ENCODE assay signal across 8 cellular contexts in the genomic region with DNA sequence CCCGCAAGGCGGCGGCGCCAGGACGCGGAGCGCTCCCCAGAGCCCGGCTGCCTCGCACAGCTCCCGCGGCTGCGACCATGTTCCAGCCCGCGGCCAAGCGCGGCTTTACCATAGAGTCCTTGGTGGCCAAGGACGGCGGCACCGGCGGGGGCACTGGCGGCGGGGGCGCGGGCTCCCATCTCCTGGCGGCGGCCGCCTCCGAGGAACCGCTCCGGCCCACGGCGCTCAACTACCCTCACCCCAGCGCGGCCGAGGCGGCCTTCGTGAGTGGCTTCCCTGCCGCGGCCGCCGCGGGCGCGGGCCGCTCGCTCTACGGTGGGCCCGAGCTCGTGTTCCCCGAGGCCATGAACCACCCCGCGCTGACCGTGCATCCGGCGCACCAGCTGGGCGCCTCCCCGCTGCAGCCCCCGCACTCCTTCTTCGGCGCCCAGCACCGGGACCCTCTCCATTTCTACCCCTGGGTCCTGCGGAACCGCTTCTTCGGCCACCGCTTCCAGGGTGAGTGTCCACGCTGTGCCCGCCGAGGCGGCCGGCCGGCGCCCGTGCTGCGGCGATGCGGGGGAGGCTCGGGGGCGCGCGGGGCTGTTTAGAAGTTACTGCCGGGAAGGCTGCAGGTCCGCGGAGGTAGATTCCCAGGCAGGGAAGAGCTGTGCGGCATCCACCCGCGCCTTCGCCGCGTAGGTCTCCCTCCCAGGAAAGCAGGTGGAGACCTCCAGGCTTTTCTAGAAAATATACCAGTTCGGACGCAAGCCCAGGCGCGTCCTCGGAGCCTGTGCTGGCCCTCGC. TPM values are rescaled to one million over a fixed set of nuclear protein-coding genes. Genes with fewer than 3 reads are reported as not detected.
A peak's percentile ranks its signal among the peaks of the same experiment; 100 is the strongest.
DNase-seq lines count a peak whose midpoint lies in the region; ATAC-seq and TF ChIP-seq lines count a peak whose summit lies in the region.

No MANE protein-coding gene starts in this region.

- ATAC-seq in HG02763 (IDR thresholded peaks at IDR 0.05; ENCODE audit: unreplicated experiment) (peak; percentile 1), GM21528 (IDR thresholded peaks at IDR 0.05; ENCODE audit: low FRiP score, unreplicated experiment) (no peak)
- ATAC-seq in activated naive CD8-positive, alpha-beta T cell treated with anti-CD3 and anti-CD28 coated beads, Interleukin-2, amount 10 ng/mL, durations not matched to agents 7 days and 5 days (ENCODE audit: low read depth): no peak

- H3K27me3 ChIP-seq in GM06990 (replicated peaks; ENCODE audit: control insufficient read depth, insufficient read depth, low read length) (no peaks in the 10 kb centered on the region; the same call in 1 of the 2 replicates), muscle layer of colon (ENCODE audit: control insufficient read depth in 1 of 2, insufficient read depth in 2 of 2, low read length in 2 of 2) (peaks cover 81 to 97% of the 10 kb centered on the region in 2 donors)

- no peak overlapping the region for H3K9ac ChIP-seq in muscle layer of colon (ENCODE audit: low read length)

- no peak overlapping the region for H3K27ac ChIP-seq in muscle layer of colon (ENCODE audit: low read depth, low read length)

- no peak overlapping the region for H3K4me3 Mint-ChIP-seq in activated naive CD8-positive, alpha-beta T cell treated with anti-CD3 and anti-CD28 coated beads, Interleukin-2, amount 10 ng/mL, durations not matched to agents 7 days and 5 days

- DNase-seq in GM06990 (ENCODE audit: extremely low read depth, insufficient read length) (no peak), cortex of kidney (lab: John Stamatoyannopoulos, UW) (no peak), activated gamma-delta T cell treated with Interleukin-2 at 50 U/mL for 16 hours (no peak), NCI-H1694 treated with DMSO at 0.1 percent for 48 hours (lab: John Stamatoyannopoulos, UW) (no peak)
- peak; percentile 58 for DNase-seq in activated naive CD8-positive, alpha-beta T cell treated with anti-CD3 and anti-CD28 coated beads, Interleukin-2, amount 10 ng/mL, durations not matched to agents 7 days and 5 days

- POLR2A ChIA-PET in activated naive CD8-positive, alpha-beta T cell treated with anti-CD3 and anti-CD28 coated beads, Interleukin-2, amount 10 ng/mL, durations not matched to agents 7 days and 5 days (lab: Charles Lee): interaction anchor here (1.6 kb wide), 1 partner anchor 9 kb away, joined by 8 read pairs; no protein-coding TSS in a partner anchor

- H3K4me3 ChIP-seq in GM06990 (replicated peaks; ENCODE audit: low read depth, low read length): peak overlapping the region; percentile 62
- H3K4me3 ChIP-seq in muscle layer of colon (ENCODE audit: low read depth in 1 of 2, low read length in 2 of 2): peak overlapping the region; percentile 18 to 29

- H3K27me3 Mint-ChIP-seq in activated naive CD8-positive, alpha-beta T cell treated with anti-CD3 and anti-CD28 coated beads, Interleukin-2, amount 10 ng/mL, durations not matched to agents 7 days and 5 days: peaks cover 79% of the 10 kb centered on the region

- no peaks in the 10 kb centered on the region for H3K36me3 Mint-ChIP-seq in activated naive CD8-positive, alpha-beta T cell treated with anti-CD3 and anti-CD28 coated beads, Interleukin-2, amount 10 ng/mL, durations not matched to agents 7 days and 5 days

- peaks cover 24% of the 10 kb centered on the region for H3K4me1 Mint-ChIP-seq in activated naive CD8-positive, alpha-beta T cell treated with anti-CD3 and anti-CD28 coated beads, Interleukin-2, amount 10 ng/mL, durations not matched to agents 7 days and 5 days

- H3K27ac Mint-ChIP-seq in activated naive CD8-positive, alpha-beta T cell treated with anti-CD3 and anti-CD28 coated beads, Interleukin-2, amount 10 ng/mL, durations not matched to agents 7 days and 5 days: peak overlapping the region; percentile 63

- no peaks in the 10 kb centered on the region for H3K36me3 ChIP-seq in GM06990 (ENCODE audit: control insufficient read depth, insufficient read depth, low read length)
- no peaks in the 10 kb centered on the region for H3K36me3 ChIP-seq in muscle layer of colon (ENCODE audit: insufficient read depth, low read length)

- peaks cover 5% of the 10 kb centered on the region for H3K9me3 ChIP-seq in muscle layer of colon (ENCODE audit: low read length)

- no peak for TF ChIP-seq CTCF in GM06990 (IDR thresholded peaks at IDR 0.05; ENCODE audit: insufficient read depth, low read length, poor library complexity, severe bottlenecking)

- no peaks in the 10 kb centered on the region for H3K9me3 Mint-ChIP-seq in activated naive CD8-positive, alpha-beta T cell treated with anti-CD3 and anti-CD28 coated beads, Interleukin-2, amount 10 ng/mL, durations not matched to agents 7 days and 5 days

- H3K4me1 ChIP-seq in muscle layer of colon (ENCODE audit: insufficient read depth, low read length): peaks cover 33% of the 10 kb centered on the region

RNA-seq across cellular contexts. Expression of a gene that starts 0.7 kb away (rescaled TPM):
- total RNA-seq in activated naive CD8-positive, alpha-beta T cell treated with anti-CD3 and anti-CD28 coated beads, Interleukin-2, amount 10 ng/mL, durations not matched to agents 7 days and 5 days: not detected

RNA-seq across cellular contexts. Expression of a gene that starts 30.9 kb away (rescaled TPM):
- under 1 TPM; 0.60 to 0.80 TPM for total RNA-seq in activated naive CD8-positive, alpha-beta T cell treated with anti-CD3 and anti-CD28 coated beads, Interleukin-2, amount 10 ng/mL, durations not matched to agents 7 days and 5 days
